Comparison of ENCODE assay signal across 14 cellular contexts in genomic region chrX:24282381-24283121, GRCh38. TPM values are rescaled to one million over a fixed set of nuclear protein-coding genes. Genes with fewer than 3 reads are reported as not detected.
A peak's percentile ranks its signal among the peaks of the same experiment; 100 is the strongest.
DNase-seq lines count a peak whose midpoint lies in the region; ATAC-seq and TF ChIP-seq lines count a peak whose summit lies in the region.
"Had no signal": no experiment of that assay in that cellular context is flagged by ENCODE, and none has a peak within 500 bp of the region (broad histone marks: within the 10 kb centered on the region; RNA-seq: fewer than 3 reads in every experiment).

No MANE protein-coding gene starts in this region.

- TF ChIP-seq CTCF in BE2C (IDR thresholded peaks at IDR 0.05; ENCODE audit: low read depth, low read length): no peak
- no peak for TF ChIP-seq CTCF in cardiac fibroblast (IDR thresholded peaks at IDR 0.05; ENCODE audit: low read depth, low read length)
- TF ChIP-seq CTCF in vagina (IDR thresholded peaks at IDR 0.05): no peak

- no peak overlapping the region for H3K9ac ChIP-seq in muscle layer of colon (ENCODE audit: low read length)

- H3K4me3 ChIP-seq in BE2C (ENCODE audit: low read depth, low read length): no peak overlapping the region
- no peak overlapping the region for H3K4me3 ChIP-seq in cardiac fibroblast (replicated peaks in 1 of 2; ENCODE audit: low read depth in 2 of 2, low read length in 2 of 2)
- no peak overlapping the region for H3K4me3 ChIP-seq in muscle layer of colon (ENCODE audit: low read depth in 1 of 2, low read length in 2 of 2)
- no peak overlapping the region for H3K4me3 ChIP-seq in vagina

- TF ChIP-seq POLR2A in vagina (IDR thresholded peaks at IDR 0.05): no peak

- H3K36me3 ChIP-seq in BE2C (no peaks in the 10 kb centered on the region), muscle layer of colon (ENCODE audit: insufficient read depth, low read length) (no peaks in the 10 kb centered on the region), vagina (no peaks in the 10 kb centered on the region)

- H3K27ac ChIP-seq in muscle layer of colon (ENCODE audit: low read depth, low read length) (peak overlapping the region; percentile 41), vagina (no peak overlapping the region)

- ATAC-seq in HG02678 (IDR thresholded peaks at IDR 0.05; ENCODE audit: unreplicated experiment) (peak; percentile 62), HG02981 (IDR thresholded peaks at IDR 0.05; ENCODE audit: unreplicated experiment) (no peak), GM18909 (IDR thresholded peaks at IDR 0.05; ENCODE audit: poor library complexity, unreplicated experiment) (no peak)
- ATAC-seq: stimulated activated naive CD8-positive, alpha-beta T cell treated with anti-CD3 and anti-CD28 coated beads, Interleukin-15, amount 100 ng/mL, for 72 hours had no signal

- no peaks in the 10 kb centered on the region for H3K9me3 ChIP-seq in BE2C
- H3K9me3 ChIP-seq in muscle layer of colon (ENCODE audit: low read length): no peaks in the 10 kb centered on the region
- no peaks in the 10 kb centered on the region for H3K9me3 ChIP-seq in vagina

- H3K27me3 ChIP-seq in BE2C (no peaks in the 10 kb centered on the region), muscle layer of colon (ENCODE audit: control insufficient read depth in 1 of 2, insufficient read depth in 2 of 2, low read length in 2 of 2) (peaks cover 0 to 4% of the 10 kb centered on the region in 2 donors), vagina (no peaks in the 10 kb centered on the region)

- intact Hi-C loops in vagina (cut with DNase I): no loop called here

- peak; percentile 13 for DNase-seq in BE2C
- peak; percentile 14 to 61 for DNase-seq in cardiac fibroblast (ENCODE audit: low read depth in 2 of 2)
- DNase-seq in vagina (ENCODE audit: extremely low spot score in 2 of 2): no peak
- DNase-seq in hippocampal formation (lab: John Stamatoyannopoulos, UW): no peak
- DNase-seq: activated CD4-positive, alpha-beta T cell treated with anti-CD3 and anti-CD28 coated beads, Interleukin-2, amount 10 ng/mL, durations not matched to agents 24 days and 14 days; activated naive CD8-positive, alpha-beta T cell treated with anti-CD3 and anti-CD28 coated beads, Interleukin-2, amount 10 ng/mL, durations not matched to agents 7 days and 5 days; CD8-positive, alpha-beta memory T cell; NCI-H1694 treated with DMSO at 0.1 percent for 48 hours; stimulated activated naive CD8-positive, alpha-beta T cell treated with anti-CD3 and anti-CD28 coated beads, Interleukin-15, amount 100 ng/mL, for 72 hours had no signal

- H3K4me1 ChIP-seq in BE2C (no peaks in the 10 kb centered on the region), muscle layer of colon (ENCODE audit: insufficient read depth, low read length) (peaks cover 22% of the 10 kb centered on the region), vagina (no peaks in the 10 kb centered on the region)

RNA-seq across cellular contexts. Expression of gene SUPT20HL2, which starts 31.3 kb away (rescaled TPM):
- polyA plus RNA-seq in BE2C (2012; ENCODE audit: insufficient read depth, insufficient read length, low read depth): 0.19 TPM
- total RNA-seq in vagina: not detected
- total RNA-seq: activated naive CD8-positive, alpha-beta T cell treated with anti-CD3 and anti-CD28 coated beads, Interleukin-2, amount 10 ng/mL, durations not matched to agents 7 days and 5 days; CD8-positive, alpha-beta memory T cell; mesothelial cell of epicardium had no signal
- polyA plus RNA-seq: CD8-positive, alpha-beta memory T cell had no signal

Comparison
In these comparisons a context has a peak if more than half of its experiments do, and no peak if none do; other contexts are left out.
1. DNase-seq: peak in BE2C (single experiment) and cardiac fibroblast (2 of 2); none in vagina (0 of 2) and hippocampal formation (0 of 2).